Comparison of ENCODE assay signal across 8 cellular contexts in genomic region chr17:64920026-64920418, GRCh38. TPM values are rescaled to one million over a fixed set of nuclear protein-coding genes. Genes with fewer than 3 reads are reported as not detected.
DNase-seq lines count a peak whose midpoint lies in the region; ATAC-seq, FAIRE-seq and TF ChIP-seq lines count a peak whose summit lies in the region.

No MANE protein-coding gene starts in this region.

- DNase-seq in fibroblast of peridontal ligament (ENCODE audit: extremely low read depth) = peak; percentile 21
- DNase-seq in trophoblast cell = peak in 1 of 2 donors; percentile 38
- no peak for DNase-seq in HTR-8/SVneo (ENCODE audit: insufficient read length, low spot score)
- no peak for DNase-seq in NCI-H510A (lab: John Stamatoyannopoulos, UW)
- no peak for DNase-seq in activated CD4-positive, CD25-positive, alpha-beta regulatory T cell treated with anti-CD3 and anti-CD28 coated beads, Interleukin-2, amount 50 U/mL, for 72 hours

- H3K9me3 ChIP-seq in trophoblast cell (ENCODE audit: insufficient read depth, low read depth, low read length) = no peaks in the 10 kb centered on the region

- H3K4me2 ChIP-seq in trophoblast cell (ENCODE audit: low read length) = peak overlapping the region; percentile 87

- H4K12ac ChIP-seq in trophoblast cell (ENCODE audit: low read depth, low read length) = peak overlapping the region; percentile 43

- FAIRE-seq in HTR-8/SVneo (lab: Jason Lieb, UNC) = no peak

- H3K23ac ChIP-seq in trophoblast cell (ENCODE audit: low read length) = no peak overlapping the region

- H3K79me1 ChIP-seq in trophoblast cell (ENCODE audit: low read length) = peaks cover 4% of the 10 kb centered on the region

- H3K79me2 ChIP-seq in trophoblast cell (ENCODE audit: control insufficient read depth, insufficient read depth, low read length, poor library complexity) = peaks cover 2% of the 10 kb centered on the region

- H2BK5ac ChIP-seq in trophoblast cell (ENCODE audit: low read depth, low read length, poor library complexity) = no peak overlapping the region

- no peak overlapping the region for H3K9ac ChIP-seq in trophoblast cell (ENCODE audit: low read length)

- H3K18ac ChIP-seq in trophoblast cell (ENCODE audit: low read length) = no peak overlapping the region

- no peak overlapping the region for H2BK12ac ChIP-seq in trophoblast cell (ENCODE audit: low read length)

- H3K27me3 ChIP-seq in trophoblast cell (ENCODE audit: insufficient read depth, low read length) = no peaks in the 10 kb centered on the region

- no CpG with 5 or more reads among the region's 9 CpGs for WGBS in trophoblast cell (ENCODE audit: extremely low coverage, insufficient coverage, insufficient read length)

- peak overlapping the region; percentile 92 for H3K27ac ChIP-seq in trophoblast cell (ENCODE audit: low read depth, low read length)

- peak overlapping the region; percentile 75 for H3K4me3 ChIP-seq in GM12875 (ENCODE audit: low read depth, low read length)
- no peak overlapping the region for H3K4me3 ChIP-seq in trophoblast cell (ENCODE audit: low read depth, low read length)

- peak overlapping the region; percentile 0 for H4K8ac ChIP-seq in trophoblast cell (ENCODE audit: low read depth, low read length)

- H4K91ac ChIP-seq in trophoblast cell (ENCODE audit: low read depth, low read length) = no peak overlapping the region

- TF ChIP-seq CTCF in GM12875 (IDR thresholded peaks at IDR 0.05; ENCODE audit: borderline replicate concordance, insufficient read depth, low read depth, low read length) = no peak

- no peak overlapping the region for H3K4ac ChIP-seq in trophoblast cell (ENCODE audit: low read depth, low read length)

- no peak overlapping the region for H3K14ac ChIP-seq in trophoblast cell (ENCODE audit: low read length)

- peaks cover 0 to 2% of the 10 kb centered on the region in 2 experiments for H3K4me1 ChIP-seq in trophoblast cell (ENCODE audit: control insufficient read depth in 1 of 2, insufficient read depth in 2 of 2, low read length in 2 of 2)

- H2AK5ac ChIP-seq in trophoblast cell (ENCODE audit: low read length) = no peak overlapping the region

- ATAC-seq in SK-N-SH treated with all-trans-retinoic acid at 6 μM for 48 hours = peak; percentile 28
- no peak for ATAC-seq in GM21723 (IDR thresholded peaks at IDR 0.05; ENCODE audit: unreplicated experiment)

- H2AFZ ChIP-seq in trophoblast cell (ENCODE audit: insufficient read depth, low read length, poor library complexity) = no peak overlapping the region

- no peak overlapping the region for H2BK120ac ChIP-seq in trophoblast cell (ENCODE audit: insufficient read depth, low read length, poor library complexity)

- no peaks in the 10 kb centered on the region for H3K36me3 ChIP-seq in trophoblast cell (ENCODE audit: control insufficient read depth in 1 of 2, insufficient read depth in 2 of 2, low read length in 2 of 2)

TF ChIP-seq in SK-N-SH treated with all-trans-retinoic acid at 6 μM for 48 hours, 23 proteins besides CTCF, POLR2A, EP300 and RAD21:
- TF ChIP-seq OSR1 (CRISPR knock-in tag; IDR thresholded peaks at IDR 0.05) (no peak), POU6F1 (CRISPR knock-in tag; IDR thresholded peaks at IDR 0.05; ENCODE audit: borderline replicate concordance, low read depth) (0 out of 2 replicates have a peak, but pooled peaks have one; percentile 15)

RNA-seq across cellular contexts. Expression of gene LRRC37A3, which starts 0.7 kb away (rescaled TPM):
- 5.6 and 6.7 TPM in 2 replicates for polyA plus RNA-seq in trophoblast cell (2013)
